ENCODE assay signal across 26 cellular contexts in genomic region chr12:124314207-124314606, GRCh38.
"Had no signal": no experiment of that assay in that cellular context is flagged by ENCODE, and none has a peak within 500 bp of the region (broad histone marks: within the 10 kb centered on the region; RNA-seq: fewer than 3 reads in every experiment).

No MANE protein-coding gene starts in this region.

- H3K4me1 ChIP-seq: suprapubic skin, testis, thyroid gland, tibial artery, transverse colon, upper lobe of left lung, upper lobe of right lung, uterus, vagina had no signal

- ATAC-seq: stimulated activated effector memory CD8-positive, alpha-beta T cell treated with anti-CD3 and anti-CD28 coated beads, Interleukin-12 subunit alpha, Interleukin-12 subunit beta, amount 100 ng/mL, for 72 hours; stimulated activated memory B cell treated with anti-CD40 and anti-IgM and Interleukin-4, amounts not matched to agents 10 μg/mL and 1 μg/mL and 100 μg/mL, for 72 hours; stimulated activated naive B cell treated with anti-CD40 and anti-IgM and Interleukin-4, amounts not matched to agents 10 μg/mL and 1 μg/mL and 100 μg/mL, for 72 hours; stimulated activated naive CD8-positive, alpha-beta T cell treated with anti-CD3 and anti-CD28 coated beads, Interleukin-15, amount 100 ng/mL, for 72 hours; stimulated activated naive CD8-positive, alpha-beta T cell treated with anti-CD3 and anti-CD28 coated beads, Interleukin-15, Interleukin-2, amounts not matched to agents 100 U/mL and 50 U/mL, for 24 hours; upper lobe of right lung had no signal

- H3K36me3 ChIP-seq: suprapubic skin, thoracic aorta, thyroid gland, tibial artery, transverse colon, upper lobe of left lung, upper lobe of right lung, uterus, vagina had no signal

- H3K27ac ChIP-seq: stomach, suprapubic skin, testis, thoracic aorta, thyroid gland, tibial artery, transverse colon, upper lobe of left lung, upper lobe of right lung, uterus, vagina had no signal

- H3K4me3 ChIP-seq: stomach, suprapubic skin, testis, thoracic aorta, thyroid gland, tibial artery, tibial nerve, transverse colon, upper lobe of left lung, upper lobe of right lung, uterus, vagina had no signal

- FAIRE-seq: urothelium cell line had no signal

- H3K27me3 ChIP-seq: stomach, suprapubic skin, testis, thyroid gland, tibial artery, tibial nerve, transverse colon, upper lobe of left lung, upper lobe of right lung, uterus, vagina had no signal

- DNase-seq: stimulated activated CD4-positive, alpha-beta T cell treated with anti-CD3 and anti-CD28 coated beads, Interleukin-2, amount 100 ng/mL, for 48 hours; stimulated activated CD4-positive, alpha-beta T cell treated with anti-CD3 and anti-CD28 coated beads, Interleukin-4, amount 100 ng/mL, for 1 hour; stimulated activated CD4-positive, alpha-beta T cell treated with anti-CD3 and anti-CD28 coated beads, Interleukin-4, amount 100 ng/mL, for 24 hours; stimulated activated CD4-positive, alpha-beta T cell treated with anti-CD3 and anti-CD28 coated beads, Interleukin-4, amount 100 ng/mL, for 4 hours; stimulated activated CD8-positive, alpha-beta memory T cell treated with anti-CD3 and anti-CD28 coated beads, Interleukin-4, amount 100 ng/mL, for 48 hours; stimulated activated naive B cell treated with anti-CD40 and anti-IgM and Interleukin-4, amounts not matched to agents 10 μg/mL and 1 μg/mL and 100 μg/mL, for 72 hours; stimulated activated naive CD4-positive, alpha-beta T cell; stimulated activated naive CD4-positive, alpha-beta T cell treated with Interleukin-2 at 50 U/mL for 16 hours; stimulated activated naive CD8-positive, alpha-beta T cell treated with anti-CD3 and anti-CD28 coated beads, Interleukin-15, amount 100 ng/mL, for 72 hours; stimulated activated naive CD8-positive, alpha-beta T cell treated with anti-CD3 and anti-CD28 coated beads, Interleukin-15, Interleukin-2, amounts not matched to agents 100 U/mL and 50 U/mL, for 24 hours; stomach; substantia nigra; testis; thyroid gland; tibial artery; transverse colon; upper lobe of right lung; uterus had no signal

- H3K9me3 ChIP-seq: stomach, suprapubic skin, testis, thoracic aorta, thyroid gland, tibial artery, tibial nerve, transverse colon, upper lobe of left lung, upper lobe of right lung, uterus, vagina had no signal
